ENCODE assay signal across 8 cellular contexts in the genomic region with DNA sequence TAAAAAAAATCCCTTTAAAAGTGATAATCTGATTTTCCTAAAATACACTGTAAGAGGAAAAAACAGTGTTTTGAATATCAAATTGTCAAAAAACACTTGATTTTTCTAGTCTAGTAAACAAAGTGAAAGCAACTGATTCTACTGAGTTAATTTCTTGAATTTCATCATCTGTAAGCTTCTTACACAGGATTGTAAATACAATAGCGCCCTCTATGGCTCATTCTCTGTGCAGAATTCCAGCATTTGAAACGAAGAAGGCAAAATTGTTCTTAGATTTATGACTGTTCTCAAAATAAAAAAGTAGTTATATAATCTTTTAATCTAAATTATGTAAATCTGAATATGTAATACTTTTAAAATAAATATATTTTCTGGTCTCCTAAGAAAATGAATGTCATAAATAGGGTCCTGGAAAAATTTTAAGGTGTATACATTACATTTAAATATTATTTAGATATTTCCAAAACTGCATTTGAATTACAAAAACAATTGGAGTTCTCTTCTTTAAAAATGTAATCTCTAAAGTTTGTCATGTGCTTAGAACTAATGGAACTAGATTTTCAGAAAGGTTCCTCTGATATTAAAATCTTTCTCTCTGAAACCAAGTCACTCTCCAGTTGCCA.
DNase-seq lines count a peak whose midpoint lies in the region; ATAC-seq and TF ChIP-seq lines count a peak whose summit lies in the region.

No MANE protein-coding gene starts in this region.

- DNase-seq in CD1c-positive myeloid dendritic cell (ENCODE audit: extremely low spot score) (peak; percentile 80), LNCaP clone FGC (ENCODE audit: low read depth) (peak; percentile 36), OCI-LY7 (ENCODE audit: low spot score) (peak; percentile 70), dermis blood vessel endothelial cell (peak; percentile 78), naive B cell (peak; percentile 29)
- no peak for DNase-seq in activated naive CD8-positive, alpha-beta T cell treated with anti-CD3 and anti-CD28 coated beads, Interleukin-2, amount 50 U/mL, for 24 hours

- BruUV-seq in OCI-LY7 (replicated peaks; lab: Mats Ljungman, UMichigan): no TSS peak

- no peaks in the 10 kb centered on the region for H3K9me2 ChIP-seq in OCI-LY7 (ENCODE audit: insufficient read depth, low read length)

- no peak overlapping the region for H3K4me2 ChIP-seq in OCI-LY7 (ENCODE audit: low read length)

- H3K36me3 ChIP-seq in OCI-LY7 (ENCODE audit: insufficient read depth, low read length): no peaks in the 10 kb centered on the region

- H3K27ac Mint-ChIP-seq in naive B cell: no peak overlapping the region
- H3K27ac Mint-ChIP-seq in activated naive CD8-positive, alpha-beta T cell treated with anti-CD3 and anti-CD28 coated beads, Interleukin-2, amount 50 U/mL, for 24 hours: no peak overlapping the region

- no peak overlapping the region for H2AFZ ChIP-seq in OCI-LY7 (ENCODE audit: low read length)

- H3K4me3 Mint-ChIP-seq in naive B cell: no peak overlapping the region
- no peak overlapping the region for H3K4me3 Mint-ChIP-seq in activated naive CD8-positive, alpha-beta T cell treated with anti-CD3 and anti-CD28 coated beads, Interleukin-2, amount 50 U/mL, for 24 hours

- ATAC-seq in GM19043 (IDR thresholded peaks at IDR 0.05; ENCODE audit: low read depth, unreplicated experiment) (peak; percentile 49), naive B cell (ENCODE audit: low read depth in 2 of 2) (no peak), HG03571 (IDR thresholded peaks at IDR 0.05; ENCODE audit: unreplicated experiment) (no peak)
- no peak for ATAC-seq in activated naive CD8-positive, alpha-beta T cell treated with anti-CD3 and anti-CD28 coated beads, Interleukin-2, amount 50 U/mL, for 24 hours

- H3K27me3 Mint-ChIP-seq in naive B cell: no peaks in the 10 kb centered on the region
- H3K27me3 Mint-ChIP-seq in activated naive CD8-positive, alpha-beta T cell treated with anti-CD3 and anti-CD28 coated beads, Interleukin-2, amount 50 U/mL, for 24 hours: peaks cover 2% of the 10 kb centered on the region

- H3K4me3 ChIP-seq in LNCaP clone FGC (ENCODE audit: low read depth, low read length) (no peak overlapping the region), OCI-LY7 (ENCODE audit: low read depth, low read length, poor library complexity, severe bottlenecking) (no peak overlapping the region)

- no peaks in the 10 kb centered on the region for H3K9me3 ChIP-seq in OCI-LY7 (ENCODE audit: low read length)

- peak; percentile 73 for TF ChIP-seq CTCF in LNCaP clone FGC (IDR thresholded peaks at IDR 0.05; ENCODE audit: control insufficient read depth, extremely low read depth, insufficient read depth)
- TF ChIP-seq CTCF in OCI-LY7 (conservative IDR thresholded peaks at IDR 0.05; ENCODE audit: low read length): peak; percentile 81

- CTCF ChIA-PET in OCI-LY7 (lab: Charles Lee; ENCODE audit: unreplicated experiment): no interaction called here

- intact Hi-C loops in OCI-LY7 (cut with micrococcal nuclease; ENCODE audit: unreplicated experiment): loop anchor here (2.0 to 5.0 kb wide), 3 partner anchors 553 to 767 kb away; no protein-coding TSS in a partner anchor

- POLR2A ChIA-PET in OCI-LY7 (lab: Charles Lee): interaction anchor here (0.6 kb wide), 1 partner anchor 120 kb away, joined by 4 read pairs; no protein-coding TSS in a partner anchor

- no peaks in the 10 kb centered on the region for H3K9me3 Mint-ChIP-seq in naive B cell
- H3K9me3 Mint-ChIP-seq in activated naive CD8-positive, alpha-beta T cell treated with anti-CD3 and anti-CD28 coated beads, Interleukin-2, amount 50 U/mL, for 24 hours: no peaks in the 10 kb centered on the region

- H4K20me1 ChIP-seq in OCI-LY7 (ENCODE audit: insufficient read depth, low read length): no peaks in the 10 kb centered on the region

- H3K27ac ChIP-seq in OCI-LY7 (ENCODE audit: low read depth, low read length, poor library complexity, severe bottlenecking): no peak overlapping the region

- no peaks in the 10 kb centered on the region for H3K79me2 ChIP-seq in OCI-LY7 (ENCODE audit: insufficient read depth, low read depth, low read length)

- no peaks in the 10 kb centered on the region for H3K4me1 ChIP-seq in OCI-LY7 (ENCODE audit: insufficient read depth, low read length, poor library complexity, severe bottlenecking)

- no peaks in the 10 kb centered on the region for H3K4me1 Mint-ChIP-seq in naive B cell
- H3K4me1 Mint-ChIP-seq in activated naive CD8-positive, alpha-beta T cell treated with anti-CD3 and anti-CD28 coated beads, Interleukin-2, amount 50 U/mL, for 24 hours: no peaks in the 10 kb centered on the region

- no peaks in the 10 kb centered on the region for H3K36me3 Mint-ChIP-seq in naive B cell
- no peaks in the 10 kb centered on the region for H3K36me3 Mint-ChIP-seq in activated naive CD8-positive, alpha-beta T cell treated with anti-CD3 and anti-CD28 coated beads, Interleukin-2, amount 50 U/mL, for 24 hours (ENCODE audit: low read depth)
